In the genomic region with DNA sequence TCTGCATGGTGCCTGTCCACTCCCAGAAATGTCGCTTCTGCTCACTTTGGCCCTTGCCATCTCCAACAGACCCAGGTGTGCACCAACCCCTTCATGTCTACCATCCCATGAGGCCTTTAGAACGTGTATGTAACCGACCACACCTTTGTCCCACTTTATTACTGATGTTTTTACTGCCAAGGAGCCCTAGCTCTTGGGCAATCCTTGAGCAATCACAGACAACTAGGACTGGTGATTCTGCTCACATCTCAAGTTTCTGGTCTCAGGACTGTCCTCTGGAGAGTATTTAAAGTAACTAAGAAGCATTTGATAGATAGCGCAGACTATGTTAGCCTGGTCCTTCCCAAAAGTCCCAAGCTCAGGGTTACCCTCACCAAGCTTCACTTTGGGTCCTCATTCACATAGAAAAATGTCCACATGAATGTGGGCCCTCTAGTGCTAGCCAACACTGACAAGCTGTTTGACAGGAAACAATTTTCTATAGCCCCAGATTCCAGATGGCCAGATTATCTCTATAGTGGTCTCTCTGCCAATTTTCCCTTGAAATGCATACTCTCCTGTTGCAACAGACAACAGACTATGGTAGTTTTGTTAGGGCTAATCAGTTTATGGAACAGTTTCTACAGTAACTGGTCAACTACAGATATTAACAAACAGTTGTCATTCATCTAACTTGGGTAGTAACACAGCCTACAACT, we compare ENCODE assay signal across 22 cellular contexts. TPM values are rescaled to one million over a fixed set of nuclear protein-coding genes. Genes with fewer than 3 reads are reported as not detected.
DNase-seq lines count a peak whose midpoint lies in the region; ATAC-seq and TF ChIP-seq lines count a peak whose summit lies in the region.
"Had no signal": no experiment of that assay in that cellular context is flagged by ENCODE, and none has a peak within 500 bp of the region (broad histone marks: within the 10 kb centered on the region; RNA-seq: fewer than 3 reads in every experiment).

No MANE protein-coding gene starts in this region.

- H3K27me3 ChIP-seq in mammary epithelial cell (ENCODE audit: insufficient read depth, low read length) = no peaks in the 10 kb centered on the region
- H3K27me3 ChIP-seq: pancreas, stomach, uterus had no signal

- ATAC-seq in left colon = peak; percentile 85
- ATAC-seq in HG03571 (IDR thresholded peaks at IDR 0.05; ENCODE audit: unreplicated experiment) = no peak
- ATAC-seq: activated CD4-positive, alpha-beta T cell treated with anti-CD3 and anti-CD28 coated beads for 36 hours had no signal

- H3K4me3 ChIP-seq in mammary epithelial cell (replicated peaks in 1 of 3; ENCODE audit: insufficient read depth in 1 of 3, low read depth in 2 of 3, low read length in 3 of 3) (no peak overlapping the region), cardiac fibroblast (replicated peaks in 1 of 2; ENCODE audit: low read depth in 2 of 2, low read length in 2 of 2) (no peak overlapping the region)
- H3K4me3 ChIP-seq: HAP-1, pancreas, stomach, uterus had no signal

- TF ChIP-seq CTCF in MCF 10A (IDR thresholded peaks at IDR 0.05; ENCODE audit: unreplicated experiment) = no peak
- TF ChIP-seq CTCF in mammary epithelial cell (conservative IDR thresholded peaks at IDR 0.05 in 1 of 2, IDR thresholded peaks at IDR 0.05 in 1 of 2; ENCODE audit: extremely low read depth in 1 of 2, insufficient read depth in 1 of 2, low read depth in 1 of 2, low read length in 2 of 2) = no peak
- no peak for TF ChIP-seq CTCF in cardiac fibroblast (IDR thresholded peaks at IDR 0.05; ENCODE audit: low read depth, low read length)
- no peak for TF ChIP-seq CTCF in GM10266 (IDR thresholded peaks at IDR 0.05; ENCODE audit: control insufficient read depth, insufficient read depth, low read depth, missing control alignments)

- no peaks in the 10 kb centered on the region for H3K79me2 ChIP-seq in mammary epithelial cell (ENCODE audit: insufficient read depth, low read length)

- H3K4me2 ChIP-seq in mammary epithelial cell (ENCODE audit: insufficient read depth, low read depth, low read length) = no peak overlapping the region

- H3K27ac Mint-ChIP-seq in MCF 10A (ENCODE audit: low read depth, unreplicated experiment) = peak overlapping the region; percentile 40
- H3K27ac Mint-ChIP-seq: activated CD4-positive, alpha-beta T cell treated with anti-CD3 and anti-CD28 coated beads for 36 hours had no signal

- in situ Hi-C loops in mammary epithelial cell (cut with MboI; ENCODE audit: low sequenced_read_pairs in 2 of 2) = no loop called here

- dilution Hi-C loops in mammary epithelial cell (cut with HindIII; ENCODE audit: low sequenced_read_pairs) = no loop called here

- H3K4me1 Mint-ChIP-seq in MCF 10A (ENCODE audit: insufficient read depth, unreplicated experiment) = peaks cover 15% of the 10 kb centered on the region
- H3K4me1 Mint-ChIP-seq: activated CD4-positive, alpha-beta T cell treated with anti-CD3 and anti-CD28 coated beads for 36 hours; naive B cell had no signal

- H3K36me3 ChIP-seq in mammary epithelial cell (ENCODE audit: insufficient read depth, low read length) = peaks cover 11% of the 10 kb centered on the region
- H3K36me3 ChIP-seq: uterus had no signal

- no peaks in the 10 kb centered on the region for H3K9me3 Mint-ChIP-seq in MCF 10A (ENCODE audit: unreplicated experiment)
- H3K9me3 Mint-ChIP-seq: CD4-positive, CD25-positive, alpha-beta regulatory T cell; naive B cell had no signal

- H2AFZ ChIP-seq in mammary epithelial cell (ENCODE audit: low read depth, low read length) = no peak overlapping the region

- no peaks in the 10 kb centered on the region for H3K27me3 Mint-ChIP-seq in MCF 10A (ENCODE audit: insufficient read depth, unreplicated experiment)
- H3K27me3 Mint-ChIP-seq: activated CD4-positive, alpha-beta T cell treated with anti-CD3 and anti-CD28 coated beads for 36 hours; CD4-positive, CD25-positive, alpha-beta regulatory T cell; naive B cell had no signal

- H3K4me3 Mint-ChIP-seq in MCF 10A (ENCODE audit: unreplicated experiment) = no peak overlapping the region
- H3K4me3 Mint-ChIP-seq: activated CD4-positive, alpha-beta T cell treated with anti-CD3 and anti-CD28 coated beads for 36 hours; CD4-positive, CD25-positive, alpha-beta regulatory T cell had no signal

- H4K20me1 ChIP-seq in mammary epithelial cell (ENCODE audit: insufficient read depth, low read length) = no peaks in the 10 kb centered on the region

- no TSS peak for BruUV-seq in MCF 10A (replicated peaks; lab: Mats Ljungman, UMichigan)
- BruUV-seq in mammary epithelial cell (replicated peaks; lab: Mats Ljungman, UMichigan) = no TSS peak

- H3K36me3 Mint-ChIP-seq in MCF 10A (ENCODE audit: insufficient read depth, unreplicated experiment) = peaks cover 97% of the 10 kb centered on the region

- CTCF ChIA-PET in MCF 10A (lab: Yijun Ruan, JAX) (interaction anchor here (0.8 to 2.1 kb wide), 7 partner anchors 17 to 284 kb away, joined by 3 to 15 read pairs (median 4); no protein-coding TSS in a partner anchor), mammary epithelial cell (lab: Charles Lee; ENCODE audit: low non-redundant PET) (no interaction called here)

- intact Hi-C loops in MCF 10A (cut with micrococcal nuclease) = no loop called here
- intact Hi-C loops in mammary epithelial cell (cut with micrococcal nuclease) = no loop called here
- intact Hi-C loops in left colon (cut with DNase I, micrococcal nuclease) = no loop called here

- POLR2A ChIA-PET in MCF 10A (lab: Yijun Ruan, JAX) = interaction anchor here (0.7 to 8.0 kb wide), 8 partner anchors 8 to 1694 kb away, joined by 3 to 52 read pairs (median 4); a partner anchor contains a TSS

- H3K9ac ChIP-seq in mammary epithelial cell (ENCODE audit: insufficient read depth, low read length) = no peak overlapping the region

- H3K27ac ChIP-seq in mammary epithelial cell (ENCODE audit: insufficient read depth, low read depth, low read length) = no peak overlapping the region
- H3K27ac ChIP-seq: pancreas, stomach, uterus had no signal

- DNase-seq in MCF 10A (ENCODE audit: unreplicated experiment) (peak; percentile 75), mammary epithelial cell (no peak), cardiac fibroblast (ENCODE audit: low read depth in 2 of 2) (peak; percentile 24 to 67), left colon (no peak), NCI-H2107 (lab: John Stamatoyannopoulos, UW) (no peak), GM10266 (ENCODE audit: extremely low spot score) (no peak)
- no peak for DNase-seq in activated naive CD4-positive, alpha-beta T cell treated with anti-CD3 and anti-CD28 coated beads, Interleukin-2, amount 50 U/mL, for 16 hours
- DNase-seq: ACHN; activated CD4-positive, alpha-beta T cell treated with anti-CD3 and anti-CD28 coated beads for 36 hours; activated gamma-delta T cell; anterior cingulate cortex; CD4-positive, CD25-positive, alpha-beta regulatory T cell; naive B cell; pancreas; stimulated activated CD4-positive, alpha-beta T cell treated with anti-CD3 and anti-CD28 coated beads, Interleukin-2, amount 100 ng/mL, for 48 hours; stomach; SW 1271; uterus had no signal

- H3K4me1 ChIP-seq in mammary epithelial cell (ENCODE audit: insufficient read depth, low read length) = no peaks in the 10 kb centered on the region
- H3K4me1 ChIP-seq: HAP-1, pancreas, stomach, uterus had no signal

- WGBS in mammary epithelial cell (ENCODE audit: low coverage, missing lambda C conversion rate) = 94% methylated on average over 4 of the region's 4 CpGs

- no peaks in the 10 kb centered on the region for H3K9me3 ChIP-seq in mammary epithelial cell (replicated peaks; ENCODE audit: insufficient read depth, low read length)
- H3K9me3 ChIP-seq: HAP-1, pancreas, stomach, uterus had no signal

RNA-seq across cellular contexts. Expression of a gene that starts 6.9 kb away (rescaled TPM):
- total RNA-seq in MCF 10A (2022) (4.2 and 4.8 TPM in 2 replicates), mammary epithelial cell (1 to 10 TPM; 1.5 to 2.4 TPM), left colon (1 to 10 TPM; 1.7 to 2.0 TPM)
- polyA plus RNA-seq in mammary epithelial cell = 1.9 TPM
- polyA minus RNA-seq in mammary epithelial cell = 0.93 TPM

RNA-seq across cellular contexts. Expression of a gene that starts 30.6 kb away (rescaled TPM):
- 24.8 and 30.4 TPM in 2 replicates for total RNA-seq in MCF 10A (2022)
- 10 to 100 TPM; 15.2 to 17.5 TPM for total RNA-seq in mammary epithelial cell
- polyA plus RNA-seq in mammary epithelial cell = 9.0 TPM
- polyA minus RNA-seq in mammary epithelial cell = 17.9 TPM
- total RNA-seq in left colon = 10 to 100 TPM; 12.9 to 14.0 TPM

RNA-seq across cellular contexts. Expression of a gene that starts 48.2 kb away (rescaled TPM):
- total RNA-seq in MCF 10A (2022) = 0.05 TPM in 1 of 2 replicates, not detected in the other
- under 1 TPM in 1 of 2 donors, not detected in 1; 0.35 TPM for total RNA-seq in mammary epithelial cell
- polyA plus RNA-seq in mammary epithelial cell = not detected
- polyA minus RNA-seq in mammary epithelial cell = not detected
- under 1 TPM; 0.15 to 0.64 TPM for total RNA-seq in left colon
- total RNA-seq: activated CD4-positive, alpha-beta T cell treated with anti-CD3 and anti-CD28 coated beads for 36 hours; CD4-positive, CD25-positive, alpha-beta regulatory T cell; kidney epithelial cell; RPMI7951 had no signal
- polyA plus RNA-seq: CD4-positive, CD25-positive, alpha-beta regulatory T cell had no signal

Comparison
In these comparisons a context has a peak if more than half of its experiments do, and no peak if none do; other contexts are left out.
1. DNase-seq: peak in MCF 10A (single experiment) and cardiac fibroblast (2 of 2); none in mammary epithelial cell (single experiment), left colon (0 of 2), NCI-H2107 (single experiment), activated naive CD4-positive, alpha-beta T cell treated with anti-CD3 and anti-CD28 coated beads, Interleukin-2, amount 50 U/mL, for 16 hours (single experiment) and GM10266 (single experiment).